In the genomic region with DNA sequence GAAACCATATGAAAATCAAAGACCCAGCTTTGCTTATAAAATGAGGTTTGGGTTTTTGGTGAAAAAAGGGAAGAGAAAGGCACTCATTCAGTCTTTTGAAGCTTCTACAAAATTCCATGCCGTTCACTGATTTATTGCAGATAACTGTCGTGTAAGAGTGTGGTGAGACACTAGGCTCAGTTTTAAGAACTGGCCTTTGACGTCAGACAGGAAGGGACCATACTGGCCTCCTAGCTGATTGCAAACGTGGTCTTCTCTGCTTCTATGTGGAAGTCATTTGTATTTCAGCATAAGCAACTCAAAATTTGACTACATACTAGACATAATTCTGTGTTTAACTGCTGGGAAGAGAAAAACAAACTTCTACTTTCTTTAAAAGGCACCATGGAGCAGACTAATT, we compare ENCODE assay signal across 26 cellular contexts.
A peak's percentile ranks its signal among the peaks of the same experiment; 100 is the strongest.
DNase-seq lines count a peak whose midpoint lies in the region; ATAC-seq, FAIRE-seq and TF ChIP-seq lines count a peak whose summit lies in the region.
"Had no signal": no experiment of that assay in that cellular context is flagged by ENCODE, and none has a peak within 500 bp of the region (broad histone marks: within the 10 kb centered on the region; RNA-seq: fewer than 3 reads in every experiment).

No MANE protein-coding gene starts in this region.

- 31% methylated on average over 4 of the region's 4 CpGs for WGBS in K562 (ENCODE audit: insufficient coverage, low coverage, missing lambda C conversion rate)

- peak; percentile 29 for DNase-seq in SIG-M5 treated with dmso at 0.1 percent for 504 hours (lab: John Stamatoyannopoulos, UW; ENCODE audit: unreplicated experiment)
- DNase-seq in SIG-M5 (lab: John Stamatoyannopoulos, UW), result no peak
- DNase-seq in K562 (ENCODE audit: extremely low read depth in 1 of 4, low spot score in 3 of 4), result no peak
- DNase-seq in lower lobe of right lung, result no peak
- no peak for DNase-seq in cerebellar cortex (ENCODE audit: low spot score)
- no peak for DNase-seq in GM10248 (ENCODE audit: extremely low spot score)
- no peak for DNase-seq in A673 (ENCODE audit: low spot score)
- DNase-seq in DMS153 treated with DMSO at 0.1 percent for 48 hours (lab: John Stamatoyannopoulos, UW; ENCODE audit: unreplicated experiment), result no peak
- DNase-seq: BE2C; CD8-positive, alpha-beta T cell; DMS79 treated with DMSO at 0.1 percent for 48 hours; GM23248; NCI-H1048; NCI-H1436 treated with DMSO at 0.1 percent for 48 hours; NCI-H2029 treated with DMSO at 0.1 percent for 48 hours; NCI-H510A; PC-9 had no signal

- no peaks in the 10 kb centered on the region for H3K4me1 ChIP-seq in K562 (replicated peaks in 1 of 2; ENCODE audit: control insufficient read depth in 2 of 2, insufficient read depth in 2 of 2, low read length in 2 of 2)
- peaks cover 34% of the 10 kb centered on the region for H3K4me1 ChIP-seq in lower lobe of right lung
- no peaks in the 10 kb centered on the region for H3K4me1 ChIP-seq in A673 (ENCODE audit: insufficient read depth, low read length, poor library complexity, severe bottlenecking)
- H3K4me1 ChIP-seq: BE2C had no signal

- H2AFZ ChIP-seq in K562 (ENCODE audit: low read depth, low read length), result no peak overlapping the region
- H2AFZ ChIP-seq: GM23248, PC-9 had no signal

- no peak for TF ChIP-seq CTCF in K562 (IDR thresholded peaks at IDR 0.05 in 2 of 3, conservative IDR thresholded peaks at IDR 0.05 in 1 of 3; ENCODE audit: insufficient read depth in 2 of 3, low read depth in 1 of 3, low read length in 3 of 3)
- TF ChIP-seq CTCF in lower lobe of right lung (IDR thresholded peaks at IDR 0.05), result no peak
- TF ChIP-seq CTCF in GM10248 (IDR thresholded peaks at IDR 0.05; ENCODE audit: control extremely low read depth, extremely low read depth, low read depth, missing control alignments), result no peak
- TF ChIP-seq CTCF in A673 (conservative IDR thresholded peaks at IDR 0.05; ENCODE audit: low read depth, low read length), result no peak

- no peak for TF ChIP-seq POLR2A in K562 (conservative IDR thresholded peaks at IDR 0.05)

- CTCF ChIA-PET in K562 (lab: Yijun Ruan, JAX; ENCODE audit: low intra/inter-chr PET ratio) (no interaction called here), GM10248 (lab: Yijun Ruan, JAX) (interaction anchor here (2.5 kb wide), 1 partner anchor 17 kb away, joined by 6 read pairs; no protein-coding TSS in a partner anchor), A673 (lab: Charles Lee) (interaction anchor here (0.6 kb wide), 1 partner anchor 15 kb away, joined by 3 read pairs; no protein-coding TSS in a partner anchor)

- H3K4me3 ChIP-seq in K562 (no peak overlapping the region), lower lobe of right lung (no peak overlapping the region), A673 (ENCODE audit: low read depth, low read length, poor library complexity, severe bottlenecking) (no peak overlapping the region)
- H3K4me3 ChIP-seq: GM23248, PC-9, SK-N-MC had no signal

- ATAC-seq in K562, result no peak
- ATAC-seq in lower lobe of right lung, result no peak
- ATAC-seq: CD8-positive, alpha-beta T cell; HCT116 had no signal

- H3K79me2 ChIP-seq in K562 (ENCODE audit: control insufficient read depth, insufficient read depth, low read length), result no peaks in the 10 kb centered on the region

- BruUV-seq in K562 (replicated peaks; lab: Mats Ljungman, UMichigan) (no TSS peak), A673 (replicated peaks; lab: Mats Ljungman, UMichigan) (no TSS peak)

- no peak overlapping the region for H3K4me2 ChIP-seq in K562 (ENCODE audit: insufficient read depth, low read length)
- H3K4me2 ChIP-seq: PC-9 had no signal

- H3K27ac ChIP-seq in K562 (ENCODE audit: extremely low read depth, low read depth, low read length), result no peak overlapping the region
- peak overlapping the region; percentile 3 for H3K27ac ChIP-seq in lower lobe of right lung
- no peak overlapping the region for H3K27ac ChIP-seq in A673 (ENCODE audit: low read depth, low read length, poor library complexity, severe bottlenecking)
- H3K27ac ChIP-seq: 22Rv1, GM23248, HL-60, PC-9, SK-N-MC had no signal

- H3K36me3 ChIP-seq in K562 (ENCODE audit: control insufficient read depth, insufficient read depth, low read length) (peaks cover 15% of the 10 kb centered on the region; the same call in 2 of the 3 replicates), lower lobe of right lung (peaks cover 15% of the 10 kb centered on the region), A673 (ENCODE audit: insufficient read depth, low read length, poor library complexity, severe bottlenecking) (no peaks in the 10 kb centered on the region)

- no peak for TF ChIP-seq EP300 in K562 (IDR thresholded peaks at IDR 0.05; ENCODE audit: low read length)

- FAIRE-seq in K562 (lab: Jason Lieb, UNC), result no peak
- FAIRE-seq: D721Med, G401.6, GM12891, GM18507, HTR-8/SVneo had no signal

- H3K9me1 ChIP-seq in K562 (ENCODE audit: control insufficient read depth, insufficient read depth, low read length), result no peaks in the 10 kb centered on the region

- H4K20me1 ChIP-seq in K562 (replicated peaks; ENCODE audit: control insufficient read depth, insufficient read depth, low read length), result no peaks in the 10 kb centered on the region

- H3K27me3 ChIP-seq in K562 (ENCODE audit: control insufficient read depth in 2 of 2, insufficient read depth in 2 of 2, low read length in 2 of 2), result no peaks in the 10 kb centered on the region
- no peaks in the 10 kb centered on the region for H3K27me3 ChIP-seq in lower lobe of right lung (ENCODE audit: low read depth)
- no peaks in the 10 kb centered on the region for H3K27me3 ChIP-seq in A673 (replicated peaks; ENCODE audit: insufficient read depth, low read depth, low read length, poor library complexity)
- H3K27me3 ChIP-seq: BE2C had no signal

- POLR2A ChIA-PET in K562 (lab: Yijun Ruan, JAX), result interaction anchor here (0.5 kb wide), 1 partner anchor 21 kb away, joined by 3 read pairs; no protein-coding TSS in a partner anchor
- POLR2A ChIA-PET in GM10248 (lab: Yijun Ruan, JAX), result no interaction called here
- POLR2A ChIA-PET in A673 (lab: Charles Lee; ENCODE audit: low non-redundant PET), result no interaction called here

- intact Hi-C loops in K562 (cut with micrococcal nuclease) (no loop called here), lower lobe of right lung (cut with DNase I) (no loop called here), A673 (cut with micrococcal nuclease; ENCODE audit: unreplicated experiment) (no loop called here)

- H3K9ac ChIP-seq in K562 (ENCODE audit: insufficient read depth in 1 of 2, low read depth in 2 of 2, low read length in 2 of 2), result no peak overlapping the region
- H3K9ac ChIP-seq: GM23248 had no signal

- no peak for TF ChIP-seq RAD21 in K562 (CRISPR knock-in tag; conservative IDR thresholded peaks at IDR 0.05 in 1 of 2, IDR thresholded peaks at IDR 0.05 in 1 of 2)

- in situ Hi-C loops in K562 (cut with MboI), result no loop called here

- H3K9me3 ChIP-seq in K562 (replicated peaks; ENCODE audit: control insufficient read depth, insufficient read depth, low read depth, low read length) (no peaks in the 10 kb centered on the region), lower lobe of right lung (no peaks in the 10 kb centered on the region), A673 (ENCODE audit: low read depth, low read length, poor library complexity, severe bottlenecking) (no peaks in the 10 kb centered on the region)
- H3K9me3 ChIP-seq: BE2C had no signal

TF ChIP-seq in K562, 482 proteins besides CTCF, POLR2A, EP300 and RAD21:
- no peak for TF ChIP-seq TBP (optimal IDR thresholded peaks at IDR 0.05; ENCODE audit: low read depth, low read length)
- peak; percentile 14 for TF ChIP-seq MEIS2 (IDR thresholded peaks at IDR 0.05; ENCODE audit: partially characterized antibody)
- no peak for TF ChIP-seq HMBOX1 (IDR thresholded peaks at IDR 0.05)
- no peak for TF ChIP-seq ZNF253 (CRISPR knock-in tag; conservative IDR thresholded peaks at IDR 0.05)
- no peak for TF ChIP-seq ATF4 (CRISPR knock-in tag; IDR thresholded peaks at IDR 0.05)
- TF ChIP-seq, protein P1, sequence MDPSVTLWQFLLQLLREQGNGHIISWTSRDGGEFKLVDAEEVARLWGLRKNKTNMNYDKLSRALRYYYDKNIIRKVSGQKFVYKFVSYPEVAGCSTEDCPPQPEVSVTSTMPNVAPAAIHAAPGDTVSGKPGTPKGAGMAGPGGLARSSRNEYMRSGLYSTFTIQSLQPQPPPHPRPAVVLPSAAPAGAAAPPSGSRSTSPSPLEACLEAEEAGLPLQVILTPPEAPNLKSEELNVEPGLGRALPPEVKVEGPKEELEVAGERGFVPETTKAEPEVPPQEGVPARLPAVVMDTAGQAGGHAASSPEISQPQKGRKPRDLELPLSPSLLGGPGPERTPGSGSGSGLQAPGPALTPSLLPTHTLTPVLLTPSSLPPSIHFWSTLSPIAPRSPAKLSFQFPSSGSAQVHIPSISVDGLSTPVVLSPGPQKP (CRISPR knock-in tag; IDR thresholded peaks at IDR 0.05), result no peak
